ENCODE assay signal across 20 cellular contexts in the genomic region with DNA sequence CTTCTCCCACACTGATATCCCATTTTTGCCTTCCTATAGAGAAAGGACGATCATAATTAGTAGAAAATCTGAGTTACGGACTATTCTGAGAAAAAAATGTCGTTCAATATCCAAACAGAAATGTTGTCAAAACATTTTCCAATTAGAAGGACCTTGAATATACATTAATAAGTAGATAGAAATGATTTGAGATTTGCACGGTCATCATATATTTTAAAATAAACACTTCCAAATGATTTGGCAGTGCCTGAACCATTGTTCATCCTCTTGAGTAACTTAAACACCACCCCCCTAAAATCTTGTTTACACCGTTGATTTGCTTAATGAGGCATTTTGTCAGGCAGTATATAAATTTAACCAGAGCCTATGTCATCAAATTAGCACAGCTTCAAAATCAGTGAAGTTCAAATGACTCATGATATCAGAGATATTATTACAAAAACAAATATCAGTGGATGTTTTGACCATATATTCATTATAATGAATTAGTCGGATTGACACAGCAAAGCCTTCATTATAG.
DNase-seq lines count a peak whose midpoint lies in the region; ATAC-seq, FAIRE-seq and TF ChIP-seq lines count a peak whose summit lies in the region.
"Had no signal": no experiment of that assay in that cellular context is flagged by ENCODE, and none has a peak within 500 bp of the region (broad histone marks: within the 10 kb centered on the region; RNA-seq: fewer than 3 reads in every experiment).

No MANE protein-coding gene starts in this region.

- intact Hi-C loops in HepG2 (cut with micrococcal nuclease; ENCODE audit: unreplicated experiment), result no loop called here
- intact Hi-C loops in right lobe of liver (cut with DNase I), result no loop called here
- intact Hi-C loops in IMR-90 (cut with micrococcal nuclease), result no loop called here

- FAIRE-seq in HepG2 (lab: Jason Lieb, UNC) (no peak), bronchial epithelial cell (lab: Jason Lieb, UNC) (no peak)
- FAIRE-seq: G401.6, GM12892, GM18507, H54 had no signal

- no peak overlapping the region for H4K91ac ChIP-seq in IMR-90 (ENCODE audit: insufficient read depth, low read depth, low read length)

- H2BK120ac ChIP-seq in IMR-90 (ENCODE audit: low read depth, low read length), result no peak overlapping the region

- H4K20me1 ChIP-seq in HepG2 (ENCODE audit: insufficient read depth, low read length) (no peaks in the 10 kb centered on the region), IMR-90 (ENCODE audit: insufficient read depth, low read length) (no peaks in the 10 kb centered on the region)

- no peaks in the 10 kb centered on the region for H3K79me2 ChIP-seq in HepG2 (ENCODE audit: insufficient read depth, low read length)

- H3K36me3 ChIP-seq in HepG2 (replicated peaks in 1 of 2; ENCODE audit: control insufficient read depth in 1 of 2, insufficient read depth in 2 of 2, low read length in 2 of 2) (no peaks in the 10 kb centered on the region), right lobe of liver (no peaks in the 10 kb centered on the region), IMR-90 (ENCODE audit: control insufficient read depth, insufficient read depth, low read length) (no peaks in the 10 kb centered on the region), bronchial epithelial cell (ENCODE audit: control insufficient read depth, insufficient read depth, low read length) (no peaks in the 10 kb centered on the region)
- H3K36me3 ChIP-seq: HAP-1 had no signal

- ATAC-seq in HepG2 (no peak), right lobe of liver (no peak), IMR-90 (ENCODE audit: low read depth) (no peak), SK-N-SH treated with all-trans-retinoic acid at 6 μM for 48 hours (no peak), GM18505 (IDR thresholded peaks at IDR 0.05; ENCODE audit: unreplicated experiment) (no peak)

- H3K9ac ChIP-seq in HepG2 (ENCODE audit: insufficient read depth, low read depth, low read length), result no peak overlapping the region
- no peak overlapping the region for H3K9ac ChIP-seq in IMR-90 (ENCODE audit: low read depth, low read length)

- 63% methylated on average over 6 of the region's 6 CpGs for WGBS in HepG2 (ENCODE audit: low lambda C conversion rate)
- 63% methylated on average over 6 of the region's 6 CpGs for WGBS in right lobe of liver (ENCODE audit: insufficient coverage, low coverage, low lambda C conversion rate, missing lambda C conversion rate)
- no CpG with 5 or more reads among the region's 6 CpGs for WGBS in IMR-90 (ENCODE audit: extremely low coverage in 2 of 2, insufficient read length in 1 of 2), 2 experiments

- no peak overlapping the region for H2BK5ac ChIP-seq in IMR-90 (ENCODE audit: low read depth, low read length, poor library complexity, severe bottlenecking)

- no peak for TF ChIP-seq CTCF in HepG2 (CRISPR knock-in tag; IDR thresholded peaks at IDR 0.05)
- no peak for TF ChIP-seq CTCF in right lobe of liver (IDR thresholded peaks at IDR 0.05)
- no peak for TF ChIP-seq CTCF in IMR-90 (conservative IDR thresholded peaks at IDR 0.05; ENCODE audit: low read depth, low read length)
- TF ChIP-seq CTCF in bronchial epithelial cell (IDR thresholded peaks at IDR 0.05; ENCODE audit: insufficient read depth, low read length, severe bottlenecking), result no peak

- dilution Hi-C loops in IMR-90 (cut with HindIII; ENCODE audit: low sequenced_read_pairs, unreplicated experiment), result no loop called here

- H2AK9ac ChIP-seq in IMR-90 (replicated peaks; ENCODE audit: low read depth, low read length, poor library complexity), result no peak overlapping the region

- no peak overlapping the region for H4K8ac ChIP-seq in IMR-90 (ENCODE audit: low read depth in 2 of 2, low read length in 2 of 2)

- no peak overlapping the region for H3K4me2 ChIP-seq in HepG2 (ENCODE audit: low read depth, low read length)
- no peak overlapping the region for H3K4me2 ChIP-seq in IMR-90 (ENCODE audit: low read depth, low read length)

- H2AFZ ChIP-seq in HepG2 (ENCODE audit: low read length) (no peak overlapping the region), IMR-90 (replicated peaks; ENCODE audit: low read length, poor library complexity) (no peak overlapping the region)

- no peak overlapping the region for H4K5ac ChIP-seq in IMR-90 (ENCODE audit: low read depth, low read length)

- TF ChIP-seq EP300 in HepG2 (IDR thresholded peaks at IDR 0.05; ENCODE audit: low read depth in 2 of 2, low read length in 2 of 2), result no peak
- no peak for TF ChIP-seq EP300 in HepG2 (CRISPR knock-in tag; IDR thresholded peaks at IDR 0.05; ENCODE audit: borderline replicate concordance)

- no peak for DNase-seq in HepG2 (ENCODE audit: low spot score)
- DNase-seq in right lobe of liver, result no peak
- DNase-seq in IMR-90, result no peak
- DNase-seq in bronchial epithelial cell (ENCODE audit: low read depth), result peak; percentile 66
- DNase-seq in NCI-H1436 (lab: John Stamatoyannopoulos, UW), result no peak
- DNase-seq: 8988T; C1 segment of cervical spinal cord; Calu3; CD4-positive, alpha-beta memory T cell; COR-L47; DMS53; DMS79 treated with DMSO at 0.1 percent for 48 hours; GOT3 had no signal

- H3K9me1 ChIP-seq in IMR-90 (ENCODE audit: insufficient read depth, low read length), result no peaks in the 10 kb centered on the region

- no peak overlapping the region for H2AK5ac ChIP-seq in IMR-90 (ENCODE audit: low read depth, low read length)

- in situ Hi-C loops in HepG2 (cut with HindIII; ENCODE audit: extremely low pct_ligation_motif_present, low pct_unique_long_range_greater_than_20kb) (loop anchor here (25.0 kb wide), 1 partner anchor 313 kb away; no protein-coding TSS in a partner anchor), IMR-90 (cut with MboI; ENCODE audit: low sequenced_read_pairs) (loop anchor here (25.0 kb wide), 1 partner anchor 1613 kb away; no protein-coding TSS in a partner anchor)

- H3K27me3 ChIP-seq in HepG2 (ENCODE audit: control insufficient read depth in 1 of 2, insufficient read depth in 2 of 2, low read length in 2 of 2) (no peaks in the 10 kb centered on the region), right lobe of liver (no peaks in the 10 kb centered on the region), IMR-90 (ENCODE audit: control insufficient read depth, insufficient read depth, low read length) (peaks cover 2% of the 10 kb centered on the region), bronchial epithelial cell (ENCODE audit: control insufficient read depth, insufficient read depth, low read length) (no peaks in the 10 kb centered on the region)

- no peak overlapping the region for H3K18ac ChIP-seq in IMR-90 (ENCODE audit: low read depth, low read length)

- H3K56ac ChIP-seq in IMR-90 (ENCODE audit: extremely low read depth, insufficient read depth, low read length), result no peak overlapping the region

- POLR2A ChIA-PET in HepG2 (lab: Yijun Ruan, JAX), result interaction anchor here (0.6 kb wide), 1 partner anchor 25 kb away, joined by 3 read pairs; no protein-coding TSS in a partner anchor
- POLR2A ChIA-PET in IMR-90 (lab: Charles Lee; ENCODE audit: unreplicated experiment), result no interaction called here

- no peak overlapping the region for H2BK20ac ChIP-seq in IMR-90 (ENCODE audit: low read depth, low read length)

- H2BK15ac ChIP-seq in IMR-90 (ENCODE audit: low read depth, low read length), result no peak overlapping the region

- H3K14ac ChIP-seq in IMR-90 (replicated peaks; ENCODE audit: low read depth, low read length), result no peak overlapping the region

- no peak overlapping the region for H3K27ac ChIP-seq in HepG2 (ENCODE audit: extremely low read length, insufficient read depth, low read length)
- H3K27ac ChIP-seq in right lobe of liver, result no peak overlapping the region
- H3K27ac ChIP-seq in IMR-90 (ENCODE audit: insufficient read depth, low read length), result no peak overlapping the region

- no peak overlapping the region for H3K4ac ChIP-seq in IMR-90 (ENCODE audit: low read depth, low read length)

- TF ChIP-seq POLR2A in HepG2 (IDR thresholded peaks at IDR 0.05; ENCODE audit: insufficient read depth in 1 of 2, low read depth in 2 of 2, low read length in 2 of 2) (no peak), right lobe of liver (IDR thresholded peaks at IDR 0.05) (no peak), IMR-90 (IDR thresholded peaks at IDR 0.05; ENCODE audit: low read depth, low read length) (no peak), GM18505 (IDR thresholded peaks at IDR 0.05; ENCODE audit: borderline replicate concordance, extremely low read depth, insufficient read depth, insufficient read length) (no peak)

- H3K9me3 ChIP-seq in HepG2 (ENCODE audit: low read length) (no peaks in the 10 kb centered on the region), right lobe of liver (no peaks in the 10 kb centered on the region), IMR-90 (ENCODE audit: control insufficient read depth, insufficient read depth, low read length) (no peaks in the 10 kb centered on the region)
- H3K9me3 ChIP-seq: HAP-1 had no signal

- H3K23ac ChIP-seq in IMR-90 (ENCODE audit: low read depth, low read length), result no peak overlapping the region

- BruUV-seq in HepG2 (replicated peaks; lab: Mats Ljungman, UMichigan), result no TSS peak
- BruUV-seq in IMR-90 (replicated peaks; lab: Mats Ljungman, UMichigan), result no TSS peak

- TF ChIP-seq RAD21 in HepG2 (CRISPR knock-in tag; IDR thresholded peaks at IDR 0.05), result no peak
- no peak for TF ChIP-seq RAD21 in IMR-90 (IDR thresholded peaks at IDR 0.05; ENCODE audit: low read length)

- CTCF ChIA-PET in HepG2 (lab: Yijun Ruan, JAX; ENCODE audit: low intra/inter-chr PET ratio, low total read pairs), result no interaction called here
- CTCF ChIA-PET in IMR-90 (lab: Yijun Ruan, JAX), result no interaction called here

- H3K4me3 ChIP-seq in HepG2 (replicated peaks in 1 of 3; ENCODE audit: insufficient read depth in 1 of 3, low read depth in 2 of 3, low read length in 3 of 3) (no peak overlapping the region), right lobe of liver (no peak overlapping the region), IMR-90 (ENCODE audit: insufficient read depth, low read depth, low read length) (no peak overlapping the region), bronchial epithelial cell (ENCODE audit: low read depth, low read length) (no peak overlapping the region)
- H3K4me3 ChIP-seq: HAP-1 had no signal

- H3K79me1 ChIP-seq in IMR-90 (ENCODE audit: low read depth in 1 of 2, low read length in 2 of 2), result no peaks in the 10 kb centered on the region

- peaks cover 27% of the 10 kb centered on the region for H3K4me1 ChIP-seq in HepG2 (ENCODE audit: insufficient read depth, low read length)
- peaks cover 0 to 9% (median 0%) of the 10 kb centered on the region in 4 donors for H3K4me1 ChIP-seq in right lobe of liver
- H3K4me1 ChIP-seq in IMR-90 (ENCODE audit: control insufficient read depth, insufficient read depth, low read length), result no peaks in the 10 kb centered on the region
- H3K4me1 ChIP-seq: HAP-1 had no signal

TF ChIP-seq in HepG2, 621 proteins besides CTCF, POLR2A, EP300 and RAD21 (continues in another document):
- TF ChIP-seq RFXAP (CRISPR knock-in tag; IDR thresholded peaks at IDR 0.05; ENCODE audit: borderline replicate concordance), result no peak

TF ChIP-seq in IMR-90, 13 proteins besides CTCF, POLR2A, EP300 and RAD21:
- peak; percentile 76 for TF ChIP-seq MAFK (IDR thresholded peaks at IDR 0.05; ENCODE audit: low read depth, low read length)
- TF ChIP-seq RFX5 (IDR thresholded peaks at IDR 0.05; ENCODE audit: low read depth, low read length), result no peak

TF ChIP-seq in SK-N-SH treated with all-trans-retinoic acid at 6 μM for 48 hours, 23 proteins besides CTCF, POLR2A, EP300 and RAD21 (continues in another document):
- no peak for TF ChIP-seq GLIS3 (CRISPR knock-in tag; IDR thresholded peaks at IDR 0.05)
- TF ChIP-seq ZNF8 (CRISPR knock-in tag; IDR thresholded peaks at IDR 0.05), result no peak
- TF ChIP-seq BACH2 (CRISPR knock-in tag; IDR thresholded peaks at IDR 0.05; ENCODE audit: borderline replicate concordance), result no peak
